Comparison of ENCODE assay signal across 9 cellular contexts in genomic region chr6:71290611-71291010, GRCh38. TPM values are rescaled to one million over a fixed set of nuclear protein-coding genes. Genes with fewer than 3 reads are reported as not detected.
DNase-seq lines count a peak whose midpoint lies in the region; ATAC-seq and TF ChIP-seq lines count a peak whose summit lies in the region.
"Had no signal": no experiment of that assay in that cellular context is flagged by ENCODE, and none has a peak within 500 bp of the region (broad histone marks: within the 10 kb centered on the region; RNA-seq: fewer than 3 reads in every experiment).

No MANE protein-coding gene starts in this region.

- CTCF ChIA-PET in CD8-positive, alpha-beta T cell (lab: Charles Lee): no interaction called here

- peak overlapping the region; percentile 79 for H3K4me3 Mint-ChIP-seq in CD8-positive, alpha-beta T cell
- peak overlapping the region; percentile 81 for H3K4me3 Mint-ChIP-seq in dendritic cell treated with granulocyte-macrophage colony-stimulating factor and Interleukin-4, amounts not matched to agents 40 ng/mL and 50 ng/mL, for 4 days
- peak overlapping the region; percentile 88 for H3K4me3 Mint-ChIP-seq in nephron progenitor cell

- no peaks in the 10 kb centered on the region for H3K36me3 ChIP-seq in CD8-positive, alpha-beta T cell (ENCODE audit: insufficient read depth, low read length)
- peaks cover 36% of the 10 kb centered on the region for H3K36me3 ChIP-seq in Karpas-422 (ENCODE audit: insufficient read depth, low read length)
- no peaks in the 10 kb centered on the region for H3K36me3 ChIP-seq in aorta (ENCODE audit: control insufficient read depth in 1 of 2, insufficient read depth in 2 of 2, low read length in 1 of 2)
- peaks cover 0 to 14% (median 0%) of the 10 kb centered on the region in 4 donors for H3K36me3 ChIP-seq in upper lobe of left lung

- H3K27me3 Mint-ChIP-seq in CD8-positive, alpha-beta T cell (ENCODE audit: low read depth): no peaks in the 10 kb centered on the region
- H3K27me3 Mint-ChIP-seq in dendritic cell treated with granulocyte-macrophage colony-stimulating factor and Interleukin-4, amounts not matched to agents 40 ng/mL and 50 ng/mL, for 4 days: no peaks in the 10 kb centered on the region
- H3K27me3 Mint-ChIP-seq in nephron progenitor cell (ENCODE audit: low read depth, poor library complexity): peaks cover 7% of the 10 kb centered on the region

- H3K9me3 Mint-ChIP-seq in CD8-positive, alpha-beta T cell: no peaks in the 10 kb centered on the region
- no peaks in the 10 kb centered on the region for H3K9me3 Mint-ChIP-seq in dendritic cell treated with granulocyte-macrophage colony-stimulating factor and Interleukin-4, amounts not matched to agents 40 ng/mL and 50 ng/mL, for 4 days
- no peaks in the 10 kb centered on the region for H3K9me3 Mint-ChIP-seq in nephron progenitor cell

- H4K20me1 ChIP-seq in Karpas-422 (ENCODE audit: insufficient read depth, low read depth, low read length): peaks cover 14% of the 10 kb centered on the region; the same call in 1 of the 2 replicates

- POLR2A ChIA-PET in CD8-positive, alpha-beta T cell (lab: Charles Lee): no interaction called here

- no peak overlapping the region for H2AFZ ChIP-seq in Karpas-422 (ENCODE audit: low read length)

- H3K9me3 ChIP-seq in CD8-positive, alpha-beta T cell (ENCODE audit: low read length): no peaks in the 10 kb centered on the region
- H3K9me3 ChIP-seq in Karpas-422 (ENCODE audit: low read length): no peaks in the 10 kb centered on the region
- no peaks in the 10 kb centered on the region for H3K9me3 ChIP-seq in aorta (ENCODE audit: control insufficient read depth, low read length)
- no peaks in the 10 kb centered on the region for H3K9me3 ChIP-seq in upper lobe of left lung

- TF ChIP-seq POLR2A in upper lobe of left lung (IDR thresholded peaks at IDR 0.05): no peak

- H3K9ac ChIP-seq in Karpas-422 (ENCODE audit: low read length): peak overlapping the region; percentile 92

- no peak for DNase-seq in CD8-positive, alpha-beta T cell
- DNase-seq in Karpas-422: no peak
- DNase-seq in nephron progenitor cell: no peak
- DNase-seq in aorta: no peak
- no peak for DNase-seq in NCI-H146 (lab: John Stamatoyannopoulos, UW)
- DNase-seq in cortex of kidney (lab: John Stamatoyannopoulos, UW): no peak
- DNase-seq in upper lobe of left lung: no peak
- DNase-seq: left colon had no signal

- no peak overlapping the region for H3K4me3 ChIP-seq in CD8-positive, alpha-beta T cell (ENCODE audit: low read depth, low read length)
- H3K4me3 ChIP-seq in Karpas-422 (ENCODE audit: low read length): peak overlapping the region; percentile 72
- no peak overlapping the region for H3K4me3 ChIP-seq in aorta (ENCODE audit: low read length in 2 of 2)
- H3K4me3 ChIP-seq in upper lobe of left lung: peak overlapping the region in 1 of 4 donors; percentile 80

- peak overlapping the region; percentile 74 for H3K4me2 ChIP-seq in Karpas-422 (ENCODE audit: low read depth, low read length, poor library complexity, severe bottlenecking)

- peaks cover 41% of the 10 kb centered on the region for H3K4me1 Mint-ChIP-seq in CD8-positive, alpha-beta T cell (ENCODE audit: low read depth)
- H3K4me1 Mint-ChIP-seq in dendritic cell treated with granulocyte-macrophage colony-stimulating factor and Interleukin-4, amounts not matched to agents 40 ng/mL and 50 ng/mL, for 4 days (ENCODE audit: low read depth): peaks cover 62% of the 10 kb centered on the region
- H3K4me1 Mint-ChIP-seq in nephron progenitor cell: peaks cover 52% of the 10 kb centered on the region

- H3K79me2 ChIP-seq in Karpas-422 (ENCODE audit: low read length): peaks cover 64% of the 10 kb centered on the region

- no peaks in the 10 kb centered on the region for H3K27me3 ChIP-seq in CD8-positive, alpha-beta T cell (ENCODE audit: insufficient read depth, low read length)
- H3K27me3 ChIP-seq in Karpas-422 (ENCODE audit: low read length) (no peaks in the 10 kb centered on the region), aorta (ENCODE audit: control insufficient read depth in 1 of 2, insufficient read depth in 2 of 2, low read length in 1 of 2) (no peaks in the 10 kb centered on the region), upper lobe of left lung (no peaks in the 10 kb centered on the region)

- H3K27ac Mint-ChIP-seq in CD8-positive, alpha-beta T cell: no peak overlapping the region
- H3K27ac Mint-ChIP-seq in dendritic cell treated with granulocyte-macrophage colony-stimulating factor and Interleukin-4, amounts not matched to agents 40 ng/mL and 50 ng/mL, for 4 days: peak overlapping the region; percentile 16
- H3K27ac Mint-ChIP-seq in nephron progenitor cell: no peak overlapping the region

- TF ChIP-seq CTCF in CD8-positive, alpha-beta T cell (IDR thresholded peaks at IDR 0.05): no peak
- TF ChIP-seq CTCF in nephron progenitor cell (IDR thresholded peaks at IDR 0.05) (no peak), upper lobe of left lung (IDR thresholded peaks at IDR 0.05) (no peak)

- H3K36me3 Mint-ChIP-seq in CD8-positive, alpha-beta T cell: peaks cover 18% of the 10 kb centered on the region
- H3K36me3 Mint-ChIP-seq in dendritic cell treated with granulocyte-macrophage colony-stimulating factor and Interleukin-4, amounts not matched to agents 40 ng/mL and 50 ng/mL, for 4 days (ENCODE audit: low read depth): peaks cover 54% of the 10 kb centered on the region
- H3K36me3 Mint-ChIP-seq in nephron progenitor cell (ENCODE audit: low read depth): peaks cover 35% of the 10 kb centered on the region

- intact Hi-C loops in CD8-positive, alpha-beta T cell (cut with DNase I, micrococcal nuclease): no loop called here
- intact Hi-C loops in dendritic cell treated with granulocyte-macrophage colony-stimulating factor and Interleukin-4, amounts not matched to agents 40 ng/mL and 50 ng/mL, for 4 days (cut with micrococcal nuclease): no loop called here
- intact Hi-C loops in aorta (cut with DNase I): no loop called here

- TF ChIP-seq EP300 in upper lobe of left lung (IDR thresholded peaks at IDR 0.05): no peak

- no peak for ATAC-seq in CD8-positive, alpha-beta T cell
- no peak for ATAC-seq in aorta (ENCODE audit: low FRiP score)
- no peak for ATAC-seq in upper lobe of left lung (ENCODE audit: low FRiP score in 2 of 2)
- ATAC-seq: left colon had no signal

- H3K9me2 ChIP-seq in Karpas-422 (replicated peaks; ENCODE audit: insufficient read depth, low read length): no peaks in the 10 kb centered on the region

- peaks cover 24% of the 10 kb centered on the region for H3K4me1 ChIP-seq in CD8-positive, alpha-beta T cell (ENCODE audit: insufficient read depth, low read length)
- H3K4me1 ChIP-seq in Karpas-422 (ENCODE audit: low read length): peaks cover 40% of the 10 kb centered on the region
- peaks cover 0 to 4% of the 10 kb centered on the region in 2 donors for H3K4me1 ChIP-seq in aorta (ENCODE audit: control insufficient read depth in 1 of 2, insufficient read depth in 2 of 2, low read length in 2 of 2)
- H3K4me1 ChIP-seq in upper lobe of left lung: peaks cover 29 to 52% (median 34%) of the 10 kb centered on the region in 4 donors

- no peak overlapping the region for H3K27ac ChIP-seq in CD8-positive, alpha-beta T cell (ENCODE audit: low read depth, low read length)
- H3K27ac ChIP-seq in Karpas-422 (ENCODE audit: low read length): peak overlapping the region; percentile 99
- no peak overlapping the region for H3K27ac ChIP-seq in aorta (ENCODE audit: low read depth in 1 of 2, low read length in 2 of 2)
- no peak overlapping the region for H3K27ac ChIP-seq in upper lobe of left lung

- 98 to 99% methylated on average over 2 of the region's 2 CpGs for WGBS in aorta, 2 donors
- 54 to 91% methylated on average over 2 of the region's 2 CpGs for WGBS in upper lobe of left lung, 2 donors

RNA-seq across cellular contexts. Expression of gene OGFRL1, which starts 2.0 kb away (rescaled TPM):
- total RNA-seq in CD8-positive, alpha-beta T cell: 1 to 10 TPM; 9.6 to 10.0 TPM
- total RNA-seq in Karpas-422 (2014; rRNA removed; shearing (Covaris generic); ENCODE audit: low replicate concordance): 31.0 and 59.9 TPM in 2 replicates
- total RNA-seq in aorta (10 to 100 TPM; 23.6 to 29.9 TPM), upper lobe of left lung (10 to 100 TPM; 11.5 to 36.1 (median 22.0) TPM)
- 10 to 100 TPM in 1 of 2 donors, 1 to 10 TPM in 1; 6.8 to 11.9 TPM for polyA plus RNA-seq in aorta
